16 cellular contexts compared by ENCODE assay signal in the genomic region with DNA sequence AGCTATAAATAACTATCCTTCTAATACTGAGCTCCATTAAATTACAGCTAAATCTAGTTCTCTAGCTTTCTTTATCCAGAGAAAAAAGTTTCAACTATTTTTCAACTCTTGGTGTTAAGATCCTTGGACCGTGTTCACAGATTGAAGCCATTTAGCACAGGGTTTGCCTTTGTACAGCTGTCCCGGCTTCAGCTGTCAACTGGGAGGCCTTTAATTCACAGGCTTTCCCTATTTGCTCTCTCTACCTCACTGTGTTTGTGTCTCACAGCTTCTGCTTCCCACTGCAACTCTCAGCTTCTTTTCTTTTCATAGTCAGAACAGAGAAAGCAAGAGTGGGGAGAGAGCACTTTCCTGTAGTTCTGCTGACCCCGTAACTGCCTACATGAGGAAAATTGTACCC.
"Had no signal": no experiment of that assay in that cellular context is flagged by ENCODE, and none has a peak within 500 bp of the region (broad histone marks: within the 10 kb centered on the region; RNA-seq: fewer than 3 reads in every experiment).

No MANE protein-coding gene starts in this region.

- H3K4me3 ChIP-seq: ascending aorta, breast epithelium, coronary artery, transverse colon had no signal

- H3K4me1 ChIP-seq: ascending aorta, breast epithelium, transverse colon had no signal

- H3K27me3 ChIP-seq: ascending aorta, breast epithelium, transverse colon had no signal

- H3K9me3 ChIP-seq: ascending aorta, breast epithelium, transverse colon had no signal

- H3K27ac ChIP-seq: ascending aorta, breast epithelium, coronary artery, transverse colon had no signal

- DNase-seq: activated CD4-positive, alpha-beta T cell treated with anti-CD3 and anti-CD28 coated beads for 1 hour; activated CD4-positive, alpha-beta T cell treated with anti-CD3 and anti-CD28 coated beads, Interleukin-2, amount 50 U/mL, for 1 hour; activated T-cell treated with anti-CD3 and anti-CD28 coated beads, Interleukin-2, amount 50 U/mL, for 1 hour; erythroblast; foreskin fibroblast; left colon; midbrain; posterior cingulate gyrus; stimulated activated CD4-positive, alpha-beta T cell treated with anti-CD3 and anti-CD28 coated beads, Interleukin-2, amount 100 ng/mL, for 48 hours; stimulated activated CD8-positive, alpha-beta memory T cell treated with anti-CD3 and anti-CD28 coated beads, Interleukin-4, amount 100 ng/mL, for 48 hours; stimulated activated naive B cell treated with anti-CD40 and anti-IgM and Interleukin-4, amounts not matched to agents 10 μg/mL and 1 μg/mL and 100 μg/mL, for 72 hours; T-helper 9 cell; transverse colon had no signal

- H3K36me3 ChIP-seq: ascending aorta, breast epithelium, transverse colon had no signal
